17 cellular contexts compared by ENCODE assay signal in genomic region chr3:194320744-194321243, GRCh38. TPM values are rescaled to one million over a fixed set of nuclear protein-coding genes. Genes with fewer than 3 reads are reported as not detected.
DNase-seq lines count a peak whose midpoint lies in the region; ATAC-seq and TF ChIP-seq lines count a peak whose summit lies in the region.
"Had no signal": no experiment of that assay in that cellular context is flagged by ENCODE, and none has a peak within 500 bp of the region (broad histone marks: within the 10 kb centered on the region; RNA-seq: fewer than 3 reads in every experiment).

No MANE protein-coding gene starts in this region.

- 50% methylated on average over 6 of the region's 10 CpGs for WGBS in right lobe of liver (ENCODE audit: insufficient coverage, low coverage, low lambda C conversion rate, missing lambda C conversion rate)

- peaks cover 5% of the 10 kb centered on the region for H3K36me3 Mint-ChIP-seq in chondrocyte (ENCODE audit: low read depth)
- H3K36me3 Mint-ChIP-seq in activated naive CD4-positive, alpha-beta T cell treated with anti-CD3 and anti-CD28 coated beads, Interleukin-2, amount 10 ng/mL, durations not matched to agents 7 days and 5 days, result peaks cover 11% of the 10 kb centered on the region

- H3K27me3 ChIP-seq in HUES48 (ENCODE audit: control insufficient read depth, insufficient read depth, low read length) (peaks cover 16% of the 10 kb centered on the region), right lobe of liver (no peaks in the 10 kb centered on the region)
- H3K27me3 ChIP-seq: Peyer's patch, SJCRH30 had no signal

- DNase-seq in chondrocyte (ENCODE audit: low spot score) (peak; percentile 72), right lobe of liver (peak in 1 of 3 donors; percentile 45), GOT3 (lab: John Stamatoyannopoulos, UW) (no peak), NCI-H510A treated with DMSO at 0.1 percent for 48 hours (lab: John Stamatoyannopoulos, UW) (no peak)
- DNase-seq in activated naive CD4-positive, alpha-beta T cell treated with anti-CD3 and anti-CD28 coated beads, Interleukin-2, amount 10 ng/mL, durations not matched to agents 7 days and 5 days, result no peak
- no peak for DNase-seq in effector CD8-positive, alpha-beta T cell (lab: John Stamatoyannopoulos, UW)
- DNase-seq: DMS153, H7, NCI-H1930, NCI-H2171, NCI-H446 treated with DMSO at 0.1 percent for 48 hours, NCI-H774, Peyer's patch, SJCRH30 had no signal

- H3K4me3 ChIP-seq in HUES48 (ENCODE audit: low read depth, low read length), result no peak overlapping the region
- H3K4me3 ChIP-seq in right lobe of liver, result no peak overlapping the region
- H3K4me3 ChIP-seq: Peyer's patch, SJCRH30 had no signal

- H3K9me3 ChIP-seq in HUES48 (ENCODE audit: control insufficient read depth, insufficient read depth, low read length) (peaks cover 26% of the 10 kb centered on the region), right lobe of liver (no peaks in the 10 kb centered on the region)

- TF ChIP-seq CTCF in chondrocyte (IDR thresholded peaks at IDR 0.05) (no peak), right lobe of liver (IDR thresholded peaks at IDR 0.05) (no peak)

- intact Hi-C loops in right lobe of liver (cut with DNase I), result loop anchor here in 1 of 2 donors (5.0 kb wide), 1 partner anchor 548 kb away; no protein-coding TSS in a partner anchor

- H3K4me1 ChIP-seq in HUES48 (ENCODE audit: control insufficient read depth, insufficient read depth, low read length) (peaks cover 5% of the 10 kb centered on the region; the same call in 1 of the 2 replicates), right lobe of liver (peaks cover 0 to 14% (median 7%) of the 10 kb centered on the region in 4 donors)
- H3K4me1 ChIP-seq: SJCRH30 had no signal

- peaks cover 14% of the 10 kb centered on the region for H3K4me1 Mint-ChIP-seq in chondrocyte (ENCODE audit: low read depth)
- H3K4me1 Mint-ChIP-seq in activated naive CD4-positive, alpha-beta T cell treated with anti-CD3 and anti-CD28 coated beads, Interleukin-2, amount 10 ng/mL, durations not matched to agents 7 days and 5 days, result peaks cover 26% of the 10 kb centered on the region

- H3K27ac Mint-ChIP-seq in chondrocyte (ENCODE audit: unreplicated experiment), result no peak overlapping the region
- H3K27ac Mint-ChIP-seq in activated naive CD4-positive, alpha-beta T cell treated with anti-CD3 and anti-CD28 coated beads, Interleukin-2, amount 10 ng/mL, durations not matched to agents 7 days and 5 days, result no peak overlapping the region
- H3K27ac Mint-ChIP-seq: IgD-negative memory B cell had no signal

- peak; percentile 43 to 70 (median 52) for ATAC-seq in right lobe of liver

- peaks cover 19% of the 10 kb centered on the region for H3K27me3 Mint-ChIP-seq in chondrocyte (ENCODE audit: low read depth)
- peaks cover 35% of the 10 kb centered on the region for H3K27me3 Mint-ChIP-seq in activated naive CD4-positive, alpha-beta T cell treated with anti-CD3 and anti-CD28 coated beads, Interleukin-2, amount 10 ng/mL, durations not matched to agents 7 days and 5 days

- CTCF ChIA-PET in activated naive CD4-positive, alpha-beta T cell treated with anti-CD3 and anti-CD28 coated beads, Interleukin-2, amount 10 ng/mL, durations not matched to agents 7 days and 5 days (lab: Charles Lee), result no interaction called here

- no peak overlapping the region for H3K4me3 Mint-ChIP-seq in chondrocyte (ENCODE audit: unreplicated experiment)
- no peak overlapping the region for H3K4me3 Mint-ChIP-seq in activated naive CD4-positive, alpha-beta T cell treated with anti-CD3 and anti-CD28 coated beads, Interleukin-2, amount 10 ng/mL, durations not matched to agents 7 days and 5 days
- H3K4me3 Mint-ChIP-seq: IgD-negative memory B cell had no signal

- no peak overlapping the region for H3K9ac ChIP-seq in HUES48 (ENCODE audit: low read depth, low read length)

- peaks cover 14% of the 10 kb centered on the region for H3K9me3 Mint-ChIP-seq in chondrocyte (ENCODE audit: low read depth)
- peaks cover 23% of the 10 kb centered on the region for H3K9me3 Mint-ChIP-seq in activated naive CD4-positive, alpha-beta T cell treated with anti-CD3 and anti-CD28 coated beads, Interleukin-2, amount 10 ng/mL, durations not matched to agents 7 days and 5 days

- no peak for TF ChIP-seq POLR2A in right lobe of liver (IDR thresholded peaks at IDR 0.05)

- no peaks in the 10 kb centered on the region for H3K36me3 ChIP-seq in HUES48 (ENCODE audit: control insufficient read depth, insufficient read depth, low read length)
- no peaks in the 10 kb centered on the region for H3K36me3 ChIP-seq in right lobe of liver
- H3K36me3 ChIP-seq: Peyer's patch, SJCRH30 had no signal

- H3K27ac ChIP-seq in HUES48 (ENCODE audit: low read depth, low read length) (peak overlapping the region; percentile 27), right lobe of liver (no peak overlapping the region)
- H3K27ac ChIP-seq: Peyer's patch, SJCRH30 had no signal

RNA-seq across cellular contexts. Expression of gene CPN2, which starts 30.3 kb away (rescaled TPM):
- total RNA-seq in chondrocyte (not detected in 3 replicates), right lobe of liver (100 to 1,000 TPM; 173 to 307 (median 202) TPM)
- total RNA-seq: LHCN-M2, Peyer's patch, SJCRH30 had no signal

RNA-seq across cellular contexts. Expression of gene LRRC15, which starts 48.7 kb away (rescaled TPM):
- total RNA-seq in chondrocyte (0.18 to 1.7 TPM (median 0.22 TPM) in 3 replicates), right lobe of liver (under 1 TPM in 5 of 6 experiments, not detected in 1; 0.07 to 0.37 (median 0.09) TPM)

Comparison
In these comparisons a context has a peak if more than half of its experiments do, and no peak if none do; other contexts are left out.
1. RNA of gene CPN2, which starts 30.3 kb away (total RNA-seq): 173 to 307 TPM in right lobe of liver; not detected in chondrocyte; every median in the first group is over 100 times any median in the second.